13 cellular contexts compared by ENCODE assay signal in genomic region chr3:73026111-73026510, GRCh38.
"Had no signal": no experiment of that assay in that cellular context is flagged by ENCODE, and none has a peak within 500 bp of the region (broad histone marks: within the 10 kb centered on the region; RNA-seq: fewer than 3 reads in every experiment).

No MANE protein-coding gene starts in this region.

- H3K36me3 Mint-ChIP-seq: immature natural killer cell had no signal

- DNase-seq: activated CD4-positive, alpha-beta T cell treated with anti-CD3 and anti-CD28 coated beads for 1 hour; activated CD4-positive, alpha-beta T cell treated with anti-CD3 and anti-CD28 coated beads, Interleukin-2, amount 50 U/mL, for 4 hours; activated naive CD4-positive, alpha-beta T cell treated with anti-CD3 and anti-CD28 coated beads, Interleukin-2, amount 10 ng/mL, durations not matched to agents 7 days and 5 days; cortex of kidney; effector memory CD4-positive, alpha-beta T cell; foreskin fibroblast; immature natural killer cell; naive thymus-derived CD4-positive, alpha-beta T cell; stimulated activated CD4-positive, alpha-beta T cell treated with anti-CD3 and anti-CD28 coated beads, Interleukin-2, amount 100 ng/mL, for 48 hours; stimulated activated naive B cell treated with anti-CD40 and anti-IgM and Interleukin-4, amounts not matched to agents 10 μg/mL and 1 μg/mL and 100 μg/mL, for 72 hours; T-helper 9 cell; upper lobe of left lung had no signal

- H3K4me3 Mint-ChIP-seq: activated naive CD4-positive, alpha-beta T cell treated with anti-CD3 and anti-CD28 coated beads, Interleukin-2, amount 10 ng/mL, durations not matched to agents 7 days and 5 days; stimulated activated naive B cell treated with anti-CD40 and anti-IgM and Interleukin-4, amounts not matched to agents 10 μg/mL and 1 μg/mL and 100 μg/mL, for 72 hours had no signal

- H3K27me3 Mint-ChIP-seq: activated naive CD4-positive, alpha-beta T cell treated with anti-CD3 and anti-CD28 coated beads, Interleukin-2, amount 10 ng/mL, durations not matched to agents 7 days and 5 days; naive thymus-derived CD4-positive, alpha-beta T cell; stimulated activated naive B cell treated with anti-CD40 and anti-IgM and Interleukin-4, amounts not matched to agents 10 μg/mL and 1 μg/mL and 100 μg/mL, for 72 hours had no signal

- ATAC-seq: naive thymus-derived CD4-positive, alpha-beta T cell; stimulated activated naive B cell treated with anti-CD40 and anti-IgM and Interleukin-4, amounts not matched to agents 10 μg/mL and 1 μg/mL and 100 μg/mL, for 72 hours had no signal

- H3K27ac Mint-ChIP-seq: activated naive CD4-positive, alpha-beta T cell treated with anti-CD3 and anti-CD28 coated beads, Interleukin-2, amount 10 ng/mL, durations not matched to agents 7 days and 5 days; stimulated activated naive B cell treated with anti-CD40 and anti-IgM and Interleukin-4, amounts not matched to agents 10 μg/mL and 1 μg/mL and 100 μg/mL, for 72 hours had no signal

- H3K9me3 Mint-ChIP-seq: activated naive CD4-positive, alpha-beta T cell treated with anti-CD3 and anti-CD28 coated beads, Interleukin-2, amount 10 ng/mL, durations not matched to agents 7 days and 5 days; activated T-helper 2 cell treated with anti-CD3 and anti-CD28 coated beads, Interferon-gamma antibody, Interleukin-2, Interleukin-4, amounts not matched to agents 10 μg/mL and 5 μg/mL and 100 μg/mL, durations not matched to agents 14 hours and 24 hours and 36 hours; immature natural killer cell; naive thymus-derived CD4-positive, alpha-beta T cell had no signal
